1 cellular context compared by ENCODE assay signal in the genomic region with DNA sequence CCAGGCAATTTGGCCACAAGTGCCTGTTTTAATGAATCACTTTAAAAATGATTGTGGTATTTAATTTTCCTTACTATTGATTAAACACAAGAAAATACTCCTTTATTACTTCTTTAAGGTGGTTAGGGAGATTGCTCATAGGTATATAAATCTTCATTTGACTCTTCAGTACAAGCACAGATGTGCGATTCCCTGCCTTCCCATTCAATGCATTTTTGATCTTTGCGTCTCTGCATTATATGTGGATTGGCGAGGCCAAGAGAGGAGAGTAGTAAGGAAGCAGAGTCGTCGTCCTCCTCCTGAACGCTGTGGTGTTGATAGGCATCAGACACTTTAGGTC.
TF ChIP-seq lines count a peak whose summit lies in the region.

No MANE protein-coding gene starts in this region.

TF ChIP-seq in HepG2, 621 proteins besides CTCF, POLR2A, EP300 and RAD21:
- TF ChIP-seq SRSF1 (optimal IDR thresholded peaks at IDR 0.05; ENCODE audit: low read depth, low read length) (no peak), SETDB1 (CRISPR knock-in tag; IDR thresholded peaks at IDR 0.05; ENCODE audit: borderline replicate concordance) (no peak), HMG20A (CRISPR knock-in tag; IDR thresholded peaks at IDR 0.05; ENCODE audit: borderline replicate concordance) (no peak), STAT5B (CRISPR knock-in tag; IDR thresholded peaks at IDR 0.05) (no peak), REL (CRISPR knock-in tag; conservative IDR thresholded peaks at IDR 0.05) (no peak), ZKSCAN5 (CRISPR knock-in tag; IDR thresholded peaks at IDR 0.05) (no peak), ZNF746 (CRISPR knock-in tag; IDR thresholded peaks at IDR 0.05) (no peak), ARNTL (CRISPR knock-in tag; IDR thresholded peaks at IDR 0.05) (no peak), ISL2 (CRISPR knock-in tag; IDR thresholded peaks at IDR 0.05) (no peak), ZNF431 (CRISPR knock-in tag; IDR thresholded peaks at IDR 0.05; ENCODE audit: borderline replicate concordance, low read depth) (no peak), RFX3 (CRISPR knock-in tag; IDR thresholded peaks at IDR 0.05) (no peak), HIVEP1 (CRISPR knock-in tag; IDR thresholded peaks at IDR 0.05) (no peak), ZNF367 (CRISPR knock-in tag; IDR thresholded peaks at IDR 0.05; ENCODE audit: borderline replicate concordance) (no peak), ZNF232 (CRISPR knock-in tag; IDR thresholded peaks at IDR 0.05; ENCODE audit: borderline replicate concordance) (no peak)
- TF ChIP-seq, protein P1, sequence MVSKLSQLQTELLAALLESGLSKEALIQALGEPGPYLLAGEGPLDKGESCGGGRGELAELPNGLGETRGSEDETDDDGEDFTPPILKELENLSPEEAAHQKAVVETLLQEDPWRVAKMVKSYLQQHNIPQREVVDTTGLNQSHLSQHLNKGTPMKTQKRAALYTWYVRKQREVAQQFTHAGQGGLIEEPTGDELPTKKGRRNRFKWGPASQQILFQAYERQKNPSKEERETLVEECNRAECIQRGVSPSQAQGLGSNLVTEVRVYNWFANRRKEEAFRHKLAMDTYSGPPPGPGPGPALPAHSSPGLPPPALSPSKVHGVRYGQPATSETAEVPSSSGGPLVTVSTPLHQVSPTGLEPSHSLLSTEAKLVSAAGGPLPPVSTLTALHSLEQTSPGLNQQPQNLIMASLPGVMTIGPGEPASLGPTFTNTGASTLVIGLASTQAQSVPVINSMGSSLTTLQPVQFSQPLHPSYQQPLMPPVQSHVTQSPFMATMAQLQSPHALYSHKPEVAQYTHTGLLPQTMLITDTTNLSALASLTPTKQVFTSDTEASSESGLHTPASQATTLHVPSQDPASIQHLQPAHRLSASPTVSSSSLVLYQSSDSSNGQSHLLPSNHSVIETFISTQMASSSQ (IDR thresholded peaks at IDR 0.05; ENCODE audit: low read depth): no peak
- TF ChIP-seq, protein P1 (CRISPR knock-in tag; IDR thresholded peaks at IDR 0.05; ENCODE audit: borderline replicate concordance): no peak
- TF ChIP-seq, protein P2, sequence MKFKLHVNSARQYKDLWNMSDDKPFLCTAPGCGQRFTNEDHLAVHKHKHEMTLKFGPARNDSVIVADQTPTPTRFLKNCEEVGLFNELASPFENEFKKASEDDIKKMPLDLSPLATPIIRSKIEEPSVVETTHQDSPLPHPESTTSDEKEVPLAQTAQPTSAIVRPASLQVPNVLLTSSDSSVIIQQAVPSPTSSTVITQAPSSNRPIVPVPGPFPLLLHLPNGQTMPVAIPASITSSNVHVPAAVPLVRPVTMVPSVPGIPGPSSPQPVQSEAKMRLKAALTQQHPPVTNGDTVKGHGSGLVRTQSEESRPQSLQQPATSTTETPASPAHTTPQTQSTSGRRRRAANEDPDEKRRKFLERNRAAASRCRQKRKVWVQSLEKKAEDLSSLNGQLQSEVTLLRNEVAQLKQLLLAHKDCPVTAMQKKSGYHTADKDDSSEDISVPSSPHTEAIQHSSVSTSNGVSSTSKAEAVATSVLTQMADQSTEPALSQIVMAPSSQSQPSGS (CRISPR knock-in tag; IDR thresholded peaks at IDR 0.05): no peak
- TF ChIP-seq, protein P3, sequence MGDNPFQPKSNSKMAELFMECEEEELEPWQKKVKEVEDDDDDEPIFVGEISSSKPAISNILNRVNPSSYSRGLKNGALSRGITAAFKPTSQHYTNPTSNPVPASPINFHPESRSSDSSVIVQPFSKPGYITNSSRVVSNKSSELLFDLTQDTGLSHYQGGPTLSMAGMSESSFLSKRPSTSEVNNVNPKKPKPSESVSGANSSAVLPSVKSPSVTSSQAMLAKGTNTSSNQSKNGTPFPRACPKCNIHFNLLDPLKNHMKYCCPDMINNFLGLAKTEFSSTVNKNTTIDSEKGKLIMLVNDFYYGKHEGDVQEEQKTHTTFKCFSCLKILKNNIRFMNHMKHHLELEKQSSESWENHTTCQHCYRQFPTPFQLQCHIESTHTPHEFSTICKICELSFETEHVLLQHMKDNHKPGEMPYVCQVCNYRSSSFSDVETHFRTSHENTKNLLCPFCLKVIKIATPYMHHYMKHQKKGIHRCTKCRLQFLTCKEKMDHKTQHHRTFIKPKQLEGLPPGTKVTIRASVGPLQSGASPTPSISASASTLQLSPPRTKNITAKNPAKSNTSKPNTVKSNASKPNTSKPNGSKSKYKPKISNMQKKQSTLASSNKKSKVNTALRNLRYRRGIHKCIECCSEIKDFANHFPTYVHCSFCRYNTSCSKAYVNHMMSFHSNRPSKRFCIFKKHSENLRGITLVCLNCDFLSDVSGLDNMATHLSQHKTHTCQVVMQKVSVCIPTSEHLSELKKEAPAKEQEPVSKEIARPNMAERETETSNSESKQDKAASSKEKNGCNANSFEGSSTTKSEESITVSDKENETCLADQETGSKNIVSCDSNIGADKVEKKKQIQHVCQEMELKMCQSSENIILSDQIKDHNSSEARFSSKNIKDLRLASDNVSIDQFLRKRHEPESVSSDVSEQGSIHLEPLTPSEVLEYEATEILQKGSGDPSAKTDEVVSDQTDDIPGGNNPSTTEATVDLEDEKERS (CRISPR knock-in tag; IDR thresholded peaks at IDR 0.05): no peak
- TF ChIP-seq, protein P4, sequence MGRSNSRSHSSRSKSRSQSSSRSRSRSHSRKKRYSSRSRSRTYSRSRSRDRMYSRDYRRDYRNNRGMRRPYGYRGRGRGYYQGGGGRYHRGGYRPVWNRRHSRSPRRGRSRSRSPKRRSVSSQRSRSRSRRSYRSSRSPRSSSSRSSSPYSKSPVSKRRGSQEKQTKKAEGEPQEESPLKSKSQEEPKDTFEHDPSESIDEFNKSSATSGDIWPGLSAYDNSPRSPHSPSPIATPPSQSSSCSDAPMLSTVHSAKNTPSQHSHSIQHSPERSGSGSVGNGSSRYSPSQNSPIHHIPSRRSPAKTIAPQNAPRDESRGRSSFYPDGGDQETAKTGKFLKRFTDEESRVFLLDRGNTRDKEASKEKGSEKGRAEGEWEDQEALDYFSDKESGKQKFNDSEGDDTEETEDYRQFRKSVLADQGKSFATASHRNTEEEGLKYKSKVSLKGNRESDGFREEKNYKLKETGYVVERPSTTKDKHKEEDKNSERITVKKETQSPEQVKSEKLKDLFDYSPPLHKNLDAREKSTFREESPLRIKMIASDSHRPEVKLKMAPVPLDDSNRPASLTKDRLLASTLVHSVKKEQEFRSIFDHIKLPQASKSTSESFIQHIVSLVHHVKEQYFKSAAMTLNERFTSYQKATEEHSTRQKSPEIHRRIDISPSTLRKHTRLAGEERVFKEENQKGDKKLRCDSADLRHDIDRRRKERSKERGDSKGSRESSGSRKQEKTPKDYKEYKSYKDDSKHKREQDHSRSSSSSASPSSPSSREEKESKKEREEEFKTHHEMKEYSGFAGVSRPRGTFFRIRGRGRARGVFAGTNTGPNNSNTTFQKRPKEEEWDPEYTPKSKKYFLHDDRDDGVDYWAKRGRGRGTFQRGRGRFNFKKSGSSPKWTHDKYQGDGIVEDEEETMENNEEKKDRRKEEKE (IDR thresholded peaks at IDR 0.05): no peak
- TF ChIP-seq, protein P5, sequence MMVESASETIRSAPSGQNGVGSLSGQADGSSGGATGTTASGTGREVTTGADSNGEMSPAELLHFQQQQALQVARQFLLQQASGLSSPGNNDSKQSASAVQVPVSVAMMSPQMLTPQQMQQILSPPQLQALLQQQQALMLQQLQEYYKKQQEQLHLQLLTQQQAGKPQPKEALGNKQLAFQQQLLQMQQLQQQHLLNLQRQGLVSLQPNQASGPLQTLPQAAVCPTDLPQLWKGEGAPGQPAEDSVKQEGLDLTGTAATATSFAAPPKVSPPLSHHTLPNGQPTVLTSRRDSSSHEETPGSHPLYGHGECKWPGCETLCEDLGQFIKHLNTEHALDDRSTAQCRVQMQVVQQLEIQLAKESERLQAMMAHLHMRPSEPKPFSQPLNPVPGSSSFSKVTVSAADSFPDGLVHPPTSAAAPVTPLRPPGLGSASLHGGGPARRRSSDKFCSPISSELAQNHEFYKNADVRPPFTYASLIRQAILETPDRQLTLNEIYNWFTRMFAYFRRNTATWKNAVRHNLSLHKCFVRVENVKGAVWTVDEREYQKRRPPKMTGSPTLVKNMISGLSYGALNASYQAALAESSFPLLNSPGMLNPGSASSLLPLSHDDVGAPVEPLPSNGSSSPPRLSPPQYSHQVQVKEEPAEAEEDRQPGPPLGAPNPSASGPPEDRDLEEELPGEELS (CRISPR knock-in tag; IDR thresholded peaks at IDR 0.05): no peak
- TF ChIP-seq, protein P6, sequence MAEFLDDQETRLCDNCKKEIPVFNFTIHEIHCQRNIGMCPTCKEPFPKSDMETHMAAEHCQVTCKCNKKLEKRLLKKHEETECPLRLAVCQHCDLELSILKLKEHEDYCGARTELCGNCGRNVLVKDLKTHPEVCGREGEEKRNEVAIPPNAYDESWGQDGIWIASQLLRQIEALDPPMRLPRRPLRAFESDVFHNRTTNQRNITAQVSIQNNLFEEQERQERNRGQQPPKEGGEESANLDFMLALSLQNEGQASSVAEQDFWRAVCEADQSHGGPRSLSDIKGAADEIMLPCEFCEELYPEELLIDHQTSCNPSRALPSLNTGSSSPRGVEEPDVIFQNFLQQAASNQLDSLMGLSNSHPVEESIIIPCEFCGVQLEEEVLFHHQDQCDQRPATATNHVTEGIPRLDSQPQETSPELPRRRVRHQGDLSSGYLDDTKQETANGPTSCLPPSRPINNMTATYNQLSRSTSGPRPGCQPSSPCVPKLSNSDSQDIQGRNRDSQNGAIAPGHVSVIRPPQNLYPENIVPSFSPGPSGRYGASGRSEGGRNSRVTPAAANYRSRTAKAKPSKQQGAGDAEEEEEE (CRISPR knock-in tag; IDR thresholded peaks at IDR 0.05; ENCODE audit: borderline replicate concordance): no peak
